In the genomic region with DNA sequence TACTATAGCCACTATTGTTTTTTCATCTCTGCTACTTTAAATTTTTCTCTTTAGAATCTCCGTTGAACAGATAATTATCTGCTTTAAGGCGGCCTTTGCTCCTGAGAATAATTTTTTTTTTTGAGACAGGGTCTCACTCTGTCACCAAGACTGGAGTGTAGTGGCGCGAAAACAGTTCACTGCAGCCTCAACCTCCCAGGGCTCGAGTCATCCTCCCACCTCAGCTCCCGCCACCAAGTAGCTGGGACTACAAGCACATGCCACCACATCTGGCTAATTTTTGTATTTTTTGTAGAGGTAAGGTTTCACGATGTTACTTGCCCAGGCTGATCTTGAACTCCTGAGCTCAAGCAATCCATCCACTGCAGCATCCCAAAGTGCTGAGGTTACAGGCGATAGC, we compare ENCODE assay signal across 19 cellular contexts.
DNase-seq lines count a peak whose midpoint lies in the region; ATAC-seq and TF ChIP-seq lines count a peak whose summit lies in the region.
"Had no signal": no experiment of that assay in that cellular context is flagged by ENCODE, and none has a peak within 500 bp of the region (broad histone marks: within the 10 kb centered on the region; RNA-seq: fewer than 3 reads in every experiment).

No MANE protein-coding gene starts in this region.

- H3K4me1 Mint-ChIP-seq in activated naive CD8-positive, alpha-beta T cell (ENCODE audit: low read depth), result peaks cover 12% of the 10 kb centered on the region
- H3K4me1 Mint-ChIP-seq in activated naive CD8-positive, alpha-beta T cell treated with anti-CD3 and anti-CD28 coated beads, Interleukin-2, amount 50 U/mL, for 24 hours, result peaks cover 7% of the 10 kb centered on the region

- H3K36me3 ChIP-seq in HEK293 (ENCODE audit: control insufficient read depth in 2 of 2, insufficient read depth in 1 of 2, low read length in 2 of 2), result peaks cover 3 to 36% of the 10 kb centered on the region in 2 experiments; a peak in 2 of 3 replicates

- H3K4me3 Mint-ChIP-seq in activated naive CD8-positive, alpha-beta T cell, result no peak overlapping the region
- no peak overlapping the region for H3K4me3 Mint-ChIP-seq in activated naive CD8-positive, alpha-beta T cell treated with anti-CD3 and anti-CD28 coated beads, Interleukin-2, amount 50 U/mL, for 24 hours
- H3K4me3 Mint-ChIP-seq: CD4-positive, alpha-beta T cell had no signal

- peaks cover 11% of the 10 kb centered on the region for H3K36me3 Mint-ChIP-seq in activated naive CD8-positive, alpha-beta T cell
- H3K36me3 Mint-ChIP-seq in activated naive CD8-positive, alpha-beta T cell treated with anti-CD3 and anti-CD28 coated beads, Interleukin-2, amount 50 U/mL, for 24 hours (ENCODE audit: low read depth), result peaks cover 28% of the 10 kb centered on the region

- DNase-seq in activated CD4-positive, alpha-beta T cell treated with anti-CD3 and anti-CD28 coated beads for 48 hours, result peak; percentile 45
- no peak for DNase-seq in activated CD4-positive, alpha-beta T cell treated with anti-CD3 and anti-CD28 coated beads, Interleukin-2, amount 50 U/mL, for 1 hour
- no peak for DNase-seq in activated naive CD8-positive, alpha-beta T cell treated with anti-CD3 and anti-CD28 coated beads, Interleukin-2, amount 50 U/mL, for 24 hours
- DNase-seq in stimulated activated CD4-positive, alpha-beta T cell treated with anti-CD3 and anti-CD28 coated beads, Interleukin-4, amount 100 ng/mL, for 1 hour, result peak; percentile 10
- DNase-seq: CD4-positive, alpha-beta T cell; Karpas-422; NCI-H1092 treated with DMSO at 0.1 percent for 48 hours; NCI-H1436 treated with DMSO at 0.1 percent for 48 hours; NCI-H187 treated with DMSO at 0.1 percent for 48 hours; NCI-H2107; NCI-H524 treated with DMSO at 0.1 percent for 48 hours; NCI-H774; SIG-M5 had no signal

- peak overlapping the region; percentile 41 for H3K27ac Mint-ChIP-seq in activated naive CD8-positive, alpha-beta T cell
- no peak overlapping the region for H3K27ac Mint-ChIP-seq in activated naive CD8-positive, alpha-beta T cell treated with anti-CD3 and anti-CD28 coated beads, Interleukin-2, amount 50 U/mL, for 24 hours
- H3K27ac Mint-ChIP-seq: CD4-positive, alpha-beta T cell had no signal

- H3K27me3 Mint-ChIP-seq in activated naive CD8-positive, alpha-beta T cell, result no peaks in the 10 kb centered on the region
- H3K27me3 Mint-ChIP-seq in activated naive CD8-positive, alpha-beta T cell treated with anti-CD3 and anti-CD28 coated beads, Interleukin-2, amount 50 U/mL, for 24 hours, result no peaks in the 10 kb centered on the region
- H3K27me3 Mint-ChIP-seq: CD4-positive, alpha-beta T cell had no signal

- no peak overlapping the region for H3K4me3 ChIP-seq in HEK293 (ENCODE audit: low read depth, low read length)
- H3K4me3 ChIP-seq: BLaER1 had no signal

- no peak for ATAC-seq in activated naive CD8-positive, alpha-beta T cell treated with anti-CD3 and anti-CD28 coated beads, Interleukin-2, amount 50 U/mL, for 24 hours
- no peak for ATAC-seq in HG02642 (IDR thresholded peaks at IDR 0.05; ENCODE audit: poor library complexity, unreplicated experiment)
- ATAC-seq: HCT116, HepG2 had no signal

- no peak for TF ChIP-seq CTCF in HEK293 (tag by site-specific recombination; IDR thresholded peaks at IDR 0.05)

- no peaks in the 10 kb centered on the region for H3K9me3 Mint-ChIP-seq in activated naive CD8-positive, alpha-beta T cell (ENCODE audit: low read depth)
- no peaks in the 10 kb centered on the region for H3K9me3 Mint-ChIP-seq in activated naive CD8-positive, alpha-beta T cell treated with anti-CD3 and anti-CD28 coated beads, Interleukin-2, amount 50 U/mL, for 24 hours
- H3K9me3 Mint-ChIP-seq: CD4-positive, alpha-beta T cell had no signal

- CTCF ChIA-PET in HEK293 (lab: Yijun Ruan, JAX), result interaction anchor here (0.7 to 0.9 kb wide), 3 partner anchors 153 to 351 kb away, joined by 3 read pairs; no protein-coding TSS in a partner anchor

- peaks cover 23% of the 10 kb centered on the region for H3K4me1 ChIP-seq in HEK293 (ENCODE audit: control insufficient read depth, insufficient read depth, low read length)

- H3K9me3 ChIP-seq in HEK293 (ENCODE audit: control insufficient read depth, insufficient read depth, low read depth, low read length), result no peaks in the 10 kb centered on the region
- H3K9me3 ChIP-seq: BLaER1 had no signal

- no peak overlapping the region for H3K27ac ChIP-seq in HEK293 (ENCODE audit: extremely low read depth, low read depth, low read length)
- H3K27ac ChIP-seq: BLaER1 had no signal

- POLR2A ChIA-PET in HEK293 (lab: Yijun Ruan, JAX), result no interaction called here

TF ChIP-seq in HEK293, 187 proteins besides CTCF, POLR2A, EP300 and RAD21:
- TF ChIP-seq GLIS1 (tag by site-specific recombination; IDR thresholded peaks at IDR 0.05), result peak; percentile 26; the same call in 1 of the 2 replicates
- TF ChIP-seq ZNF169 (tag by site-specific recombination; IDR thresholded peaks at IDR 0.05), result no peak
TF ChIP-seq in HEK293: peak in this region for 1.

Comparison
In these comparisons a context has a peak if more than half of its experiments do, and no peak if none do; other contexts are left out.
1. DNase-seq: peak in activated CD4-positive, alpha-beta T cell treated with anti-CD3 and anti-CD28 coated beads for 48 hours (single experiment) and stimulated activated CD4-positive, alpha-beta T cell treated with anti-CD3 and anti-CD28 coated beads, Interleukin-4, amount 100 ng/mL, for 1 hour (single experiment); none in activated CD4-positive, alpha-beta T cell treated with anti-CD3 and anti-CD28 coated beads, Interleukin-2, amount 50 U/mL, for 1 hour (single experiment) and activated naive CD8-positive, alpha-beta T cell treated with anti-CD3 and anti-CD28 coated beads, Interleukin-2, amount 50 U/mL, for 24 hours (single experiment).